ENCODE assay signal across 3 cellular contexts in genomic region chr20:33192912-33193501, GRCh38.
TF ChIP-seq lines count a peak whose summit lies in the region.

No MANE protein-coding gene starts in this region.

TF ChIP-seq in HCT116, 20 proteins besides CTCF, POLR2A, EP300 and RAD21:
- no peak for TF ChIP-seq ZFX (IDR thresholded peaks at IDR 0.05)
- TF ChIP-seq TCF7L2 (IDR thresholded peaks at IDR 0.05; ENCODE audit: borderline replicate concordance, extremely low read depth, insufficient read depth, insufficient read length) = peak; percentile 89
- no peak for TF ChIP-seq EGR1 (IDR thresholded peaks at IDR 0.05; ENCODE audit: low read depth)
- TF ChIP-seq REST (IDR thresholded peaks at IDR 0.05; ENCODE audit: low read depth) = peak; percentile 63

TF ChIP-seq in GM12878, 131 proteins besides CTCF, POLR2A, EP300 and RAD21:
- TF ChIP-seq JUNB (IDR thresholded peaks at IDR 0.05) (no peak), REST (IDR thresholded peaks at IDR 0.05; ENCODE audit: low read depth, low read length) (peak; percentile 70; the same call in 1 of the 2 replicates)

TF ChIP-seq in liver, 16 proteins besides CTCF, POLR2A, EP300 and RAD21:
- no peak for TF ChIP-seq GABPA (IDR thresholded peaks at IDR 0.05 in 1 of 2, conservative IDR thresholded peaks at IDR 0.05 in 1 of 2)
- peak; percentile 96 for TF ChIP-seq REST (IDR thresholded peaks at IDR 0.05)
- TF ChIP-seq ATF3 (IDR thresholded peaks at IDR 0.05) = no peak
- no peak for TF ChIP-seq HNF4G (IDR thresholded peaks at IDR 0.05)
